20 cellular contexts compared by ENCODE assay signal in the genomic region with DNA sequence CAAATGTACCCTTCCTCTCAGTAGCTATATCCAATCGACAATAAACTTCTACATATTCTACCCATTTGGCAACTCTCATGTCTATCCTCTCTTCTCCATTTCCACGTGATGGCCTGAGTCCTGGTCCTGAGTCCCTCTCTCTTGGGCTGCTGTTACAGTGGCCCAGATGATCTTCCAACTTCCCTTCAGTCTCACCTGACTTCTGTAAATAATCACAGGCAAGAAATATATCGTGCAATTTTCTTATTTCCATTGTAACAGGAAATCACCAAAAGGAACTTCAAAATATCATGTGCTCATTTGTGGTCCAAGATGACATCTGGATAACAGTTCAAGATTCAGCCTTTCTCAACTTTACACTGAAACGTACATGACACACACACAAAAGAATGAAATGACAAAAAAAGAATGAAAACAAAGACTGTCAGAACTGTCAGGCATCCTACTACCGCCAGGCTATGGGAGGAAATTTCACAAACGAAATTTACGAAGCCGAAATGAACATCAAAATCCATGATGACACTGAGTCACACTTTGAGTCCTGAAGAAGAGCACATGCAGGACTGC. TPM values are rescaled to one million over a fixed set of nuclear protein-coding genes. Genes with fewer than 3 reads are reported as not detected.
A peak's percentile ranks its signal among the peaks of the same experiment; 100 is the strongest.
DNase-seq lines count a peak whose midpoint lies in the region; ATAC-seq, FAIRE-seq and TF ChIP-seq lines count a peak whose summit lies in the region.
"Had no signal": no experiment of that assay in that cellular context is flagged by ENCODE, and none has a peak within 500 bp of the region (broad histone marks: within the 10 kb centered on the region; RNA-seq: fewer than 3 reads in every experiment).

No MANE protein-coding gene starts in this region.

- H3K27me3 Mint-ChIP-seq in activated CD4-positive, alpha-beta T cell treated with anti-CD3 and anti-CD28 coated beads, Interleukin-2, amount 10 ng/mL, durations not matched to agents 7 days and 5 days = peaks cover 6% of the 10 kb centered on the region

- H2BK5ac ChIP-seq in trophoblast cell (ENCODE audit: low read depth, low read length, poor library complexity) = no peak overlapping the region

- H3K27ac Mint-ChIP-seq in activated CD4-positive, alpha-beta T cell treated with anti-CD3 and anti-CD28 coated beads, Interleukin-2, amount 10 ng/mL, durations not matched to agents 7 days and 5 days = no peak overlapping the region
- H3K27ac Mint-ChIP-seq: B cell; CD8-positive, alpha-beta T cell had no signal

- H2AFZ ChIP-seq in GM23248 = 0 out of 2 replicates have a peak overlapping the region, but pooled peaks have one; percentile 22
- no peak overlapping the region for H2AFZ ChIP-seq in trophoblast cell (ENCODE audit: insufficient read depth, low read length, poor library complexity)
- H2AFZ ChIP-seq in MM.1S (ENCODE audit: low read length) = no peak overlapping the region

- H2BK12ac ChIP-seq in trophoblast cell (ENCODE audit: low read length) = no peak overlapping the region

- H3K27ac ChIP-seq in GM23248 (no peak overlapping the region), trophoblast cell (ENCODE audit: low read depth, low read length) (no peak overlapping the region), MM.1S (ENCODE audit: low read length) (no peak overlapping the region)
- H3K27ac ChIP-seq: BLaER1 treated with 17β-estradiol and CSF1 and Interleukin-3, amounts not matched to agents 10 nM and 100 nM; KMS-11 had no signal

- no peak overlapping the region for H4K8ac ChIP-seq in trophoblast cell (ENCODE audit: low read depth, low read length)

- no peak overlapping the region for H3K4ac ChIP-seq in trophoblast cell (ENCODE audit: low read depth, low read length)

- no peak overlapping the region for H3K23ac ChIP-seq in trophoblast cell (ENCODE audit: low read length)

- H3K9ac ChIP-seq in GM23248 (no peak overlapping the region), trophoblast cell (ENCODE audit: low read length) (no peak overlapping the region), MM.1S (ENCODE audit: low read length) (no peak overlapping the region)
- H3K9ac ChIP-seq: BLaER1 treated with 17β-estradiol and CSF1 and Interleukin-3, amounts not matched to agents 10 nM and 100 nM; KMS-11 had no signal

- peak; percentile 23 for FAIRE-seq in bronchial epithelial cell (lab: Jason Lieb, UNC)
- FAIRE-seq: A204.1, GM12892, GM18507, H1 had no signal

- H3F3A ChIP-seq in GM23248 (ENCODE audit: insufficient read depth) (peaks cover 4% of the 10 kb centered on the region; the same call in 1 of the 2 replicates), MM.1S (ENCODE audit: insufficient read depth, low read length) (no peaks in the 10 kb centered on the region)

- H3K36me3 ChIP-seq in GM23248 (ENCODE audit: low read depth) = no peaks in the 10 kb centered on the region
- H3K36me3 ChIP-seq in bronchial epithelial cell (ENCODE audit: control insufficient read depth, insufficient read depth, low read length) = no peaks in the 10 kb centered on the region
- no peaks in the 10 kb centered on the region for H3K36me3 ChIP-seq in trophoblast cell (ENCODE audit: control insufficient read depth in 1 of 2, insufficient read depth in 2 of 2, low read length in 2 of 2)
- H3K36me3 ChIP-seq in MM.1S (replicated peaks; ENCODE audit: insufficient read depth, low read length) = no peaks in the 10 kb centered on the region
- H3K36me3 ChIP-seq: BLaER1 treated with 17β-estradiol and CSF1 and Interleukin-3, amounts not matched to agents 10 nM and 100 nM; HAP-1 had no signal

- no peaks in the 10 kb centered on the region for H3K9me3 Mint-ChIP-seq in activated CD4-positive, alpha-beta T cell treated with anti-CD3 and anti-CD28 coated beads, Interleukin-2, amount 10 ng/mL, durations not matched to agents 7 days and 5 days
- H3K9me3 Mint-ChIP-seq: CD8-positive, alpha-beta T cell had no signal

- H3K27me3 ChIP-seq in GM23248 (replicated peaks; ENCODE audit: insufficient read depth) (no peaks in the 10 kb centered on the region), bronchial epithelial cell (ENCODE audit: control insufficient read depth, insufficient read depth, low read length) (no peaks in the 10 kb centered on the region), trophoblast cell (ENCODE audit: insufficient read depth, low read length) (no peaks in the 10 kb centered on the region), MM.1S (replicated peaks; ENCODE audit: insufficient read depth, low read length) (no peaks in the 10 kb centered on the region)
- H3K27me3 ChIP-seq: BLaER1 treated with 17β-estradiol and CSF1 and Interleukin-3, amounts not matched to agents 10 nM and 100 nM had no signal

- H3K4me1 Mint-ChIP-seq in activated CD4-positive, alpha-beta T cell treated with anti-CD3 and anti-CD28 coated beads, Interleukin-2, amount 10 ng/mL, durations not matched to agents 7 days and 5 days = no peaks in the 10 kb centered on the region
- H3K4me1 Mint-ChIP-seq: B cell had no signal

- H3K9me2 ChIP-seq in GM23248 (ENCODE audit: insufficient read depth) (no peaks in the 10 kb centered on the region), MM.1S (replicated peaks; ENCODE audit: insufficient read depth, low read length) (no peaks in the 10 kb centered on the region)

- no peaks in the 10 kb centered on the region for H3K79me1 ChIP-seq in trophoblast cell (ENCODE audit: low read length)

- no peak overlapping the region for H3K18ac ChIP-seq in trophoblast cell (ENCODE audit: low read length)

- H4K20me1 ChIP-seq in GM23248 (ENCODE audit: insufficient read depth) = no peaks in the 10 kb centered on the region
- no peaks in the 10 kb centered on the region for H4K20me1 ChIP-seq in MM.1S (ENCODE audit: insufficient read depth, low read length)
- H4K20me1 ChIP-seq: BLaER1 treated with 17β-estradiol and CSF1 and Interleukin-3, amounts not matched to agents 10 nM and 100 nM had no signal

- no peaks in the 10 kb centered on the region for H3K36me3 Mint-ChIP-seq in activated CD4-positive, alpha-beta T cell treated with anti-CD3 and anti-CD28 coated beads, Interleukin-2, amount 10 ng/mL, durations not matched to agents 7 days and 5 days (ENCODE audit: low read depth)
- H3K36me3 Mint-ChIP-seq: CD8-positive, alpha-beta T cell had no signal

- no peak for TF ChIP-seq CTCF in bronchial epithelial cell (IDR thresholded peaks at IDR 0.05; ENCODE audit: insufficient read depth, low read length, severe bottlenecking)
- no peak for TF ChIP-seq CTCF in MM.1S (IDR thresholded peaks at IDR 0.05; ENCODE audit: low read length)

- CTCF ChIA-PET in activated CD4-positive, alpha-beta T cell treated with anti-CD3 and anti-CD28 coated beads, Interleukin-2, amount 10 ng/mL, durations not matched to agents 7 days and 5 days (lab: Charles Lee) = interaction anchor here (1.1 kb wide), 1 partner anchor 11 kb away, joined by 4 read pairs; no protein-coding TSS in a partner anchor

- 19 to 24% methylated on average over 8 of the region's 8 CpGs for WGBS in GM23248 (ENCODE audit: low coverage in 1 of 2, low lambda C conversion rate in 2 of 2, missing lambda C conversion rate in 2 of 2), 2 experiments
- WGBS in trophoblast cell (ENCODE audit: extremely low coverage, insufficient coverage, insufficient read length) = no CpG with 5 or more reads among the region's 8 CpGs

- no peak overlapping the region for H3K4me3 ChIP-seq in GM23248
- H3K4me3 ChIP-seq in bronchial epithelial cell (ENCODE audit: low read depth, low read length) = no peak overlapping the region
- no peak overlapping the region for H3K4me3 ChIP-seq in trophoblast cell (ENCODE audit: low read depth, low read length)
- H3K4me3 ChIP-seq in MM.1S (ENCODE audit: low read length) = no peak overlapping the region
- H3K4me3 ChIP-seq: BLaER1 treated with 17β-estradiol and CSF1 and Interleukin-3, amounts not matched to agents 10 nM and 100 nM; HAP-1 had no signal

- POLR2A ChIA-PET in activated CD4-positive, alpha-beta T cell treated with anti-CD3 and anti-CD28 coated beads, Interleukin-2, amount 10 ng/mL, durations not matched to agents 7 days and 5 days (lab: Charles Lee) = no interaction called here

- no peak overlapping the region for H3K14ac ChIP-seq in trophoblast cell (ENCODE audit: low read length)

- no peak overlapping the region for H4K91ac ChIP-seq in trophoblast cell (ENCODE audit: low read depth, low read length)

- H2BK120ac ChIP-seq in trophoblast cell (ENCODE audit: insufficient read depth, low read length, poor library complexity) = no peak overlapping the region

- H3K4me1 ChIP-seq in GM23248 (ENCODE audit: insufficient read depth) (peaks cover 5% of the 10 kb centered on the region), trophoblast cell (ENCODE audit: control insufficient read depth in 1 of 2, insufficient read depth in 2 of 2, low read length in 2 of 2) (no peaks in the 10 kb centered on the region), MM.1S (ENCODE audit: low read length) (no peaks in the 10 kb centered on the region)
- H3K4me1 ChIP-seq: HAP-1 had no signal

- H3K4me2 ChIP-seq in GM23248 (ENCODE audit: unreplicated experiment) (peak overlapping the region; percentile 8), trophoblast cell (ENCODE audit: low read length) (no peak overlapping the region), MM.1S (ENCODE audit: low read depth, low read length) (no peak overlapping the region)
- H3K4me2 ChIP-seq: KMS-11 had no signal

- ATAC-seq in GM19395 (IDR thresholded peaks at IDR 0.05; ENCODE audit: unreplicated experiment) = no peak
- ATAC-seq: CD8-positive, alpha-beta T cell had no signal

- in situ Hi-C loops in GM23248 (cut with MboI) = no loop called here

- no peak overlapping the region for H4K12ac ChIP-seq in trophoblast cell (ENCODE audit: low read depth, low read length)

- H3K79me2 ChIP-seq in GM23248 (ENCODE audit: insufficient read depth) (no peaks in the 10 kb centered on the region), trophoblast cell (ENCODE audit: control insufficient read depth, insufficient read depth, low read length, poor library complexity) (no peaks in the 10 kb centered on the region), MM.1S (ENCODE audit: low read length) (no peaks in the 10 kb centered on the region)

- DNase-seq in AG20443 (ENCODE audit: low spot score) (peak; percentile 71), GM23248 (peak; percentile 61), bronchial epithelial cell (ENCODE audit: low read depth) (no peak), trophoblast cell (peak; percentile 12 to 73), MM.1S (no peak)
- DNase-seq in activated CD4-positive, alpha-beta T cell treated with anti-CD3 and anti-CD28 coated beads, Interleukin-2, amount 10 ng/mL, durations not matched to agents 7 days and 5 days = no peak
- DNase-seq: ACHN; Calu3; CD8-positive, alpha-beta T cell; DMS79 treated with DMSO at 0.1 percent for 48 hours; GF-D8 had no signal

- H2AK5ac ChIP-seq in trophoblast cell (ENCODE audit: low read length) = no peak overlapping the region

- H3K9me3 ChIP-seq in GM23248 (ENCODE audit: low read depth) = no peaks in the 10 kb centered on the region
- H3K9me3 ChIP-seq in trophoblast cell (ENCODE audit: insufficient read depth, low read depth, low read length) = no peaks in the 10 kb centered on the region
- H3K9me3 ChIP-seq in MM.1S (replicated peaks; ENCODE audit: insufficient read depth, low read length) = no peaks in the 10 kb centered on the region
- H3K9me3 ChIP-seq: HAP-1 had no signal

- H3K4me3 Mint-ChIP-seq in activated CD4-positive, alpha-beta T cell treated with anti-CD3 and anti-CD28 coated beads, Interleukin-2, amount 10 ng/mL, durations not matched to agents 7 days and 5 days = no peak overlapping the region
- H3K4me3 Mint-ChIP-seq: B cell; CD8-positive, alpha-beta T cell had no signal

RNA-seq across cellular contexts. Expression of a gene that starts 22.0 kb away (rescaled TPM):
- total RNA-seq in GM23248 (2014; rRNA removed; shearing (Covaris generic)) = 22.3 and 23.9 TPM in 2 replicates
- polyA plus RNA-seq in GM23248 (2016; fragmentation: Nextera tagmentation; extraction: Ambion mirVana) = 3.4 and 3.8 TPM in 2 replicates
- 44.0 and 47.7 TPM in 2 replicates for total RNA-seq in bronchial epithelial cell
- polyA plus RNA-seq in trophoblast cell (2013) = 20.2 TPM in 2 replicates
- 10 to 100 TPM; 26.3 to 31.0 TPM for total RNA-seq in activated CD4-positive, alpha-beta T cell treated with anti-CD3 and anti-CD28 coated beads, Interleukin-2, amount 10 ng/mL, durations not matched to agents 7 days and 5 days

Comparison
In these comparisons a context has a peak if more than half of its experiments do, and no peak if none do; other contexts are left out.
1. DNase-seq: peak in AG20443 (single experiment), GM23248 (single experiment) and trophoblast cell (2 of 2); none in bronchial epithelial cell (single experiment), MM.1S (single experiment) and activated CD4-positive, alpha-beta T cell treated with anti-CD3 and anti-CD28 coated beads, Interleukin-2, amount 10 ng/mL, durations not matched to agents 7 days and 5 days (single experiment).